9 cellular contexts compared by ENCODE assay signal in the genomic region with DNA sequence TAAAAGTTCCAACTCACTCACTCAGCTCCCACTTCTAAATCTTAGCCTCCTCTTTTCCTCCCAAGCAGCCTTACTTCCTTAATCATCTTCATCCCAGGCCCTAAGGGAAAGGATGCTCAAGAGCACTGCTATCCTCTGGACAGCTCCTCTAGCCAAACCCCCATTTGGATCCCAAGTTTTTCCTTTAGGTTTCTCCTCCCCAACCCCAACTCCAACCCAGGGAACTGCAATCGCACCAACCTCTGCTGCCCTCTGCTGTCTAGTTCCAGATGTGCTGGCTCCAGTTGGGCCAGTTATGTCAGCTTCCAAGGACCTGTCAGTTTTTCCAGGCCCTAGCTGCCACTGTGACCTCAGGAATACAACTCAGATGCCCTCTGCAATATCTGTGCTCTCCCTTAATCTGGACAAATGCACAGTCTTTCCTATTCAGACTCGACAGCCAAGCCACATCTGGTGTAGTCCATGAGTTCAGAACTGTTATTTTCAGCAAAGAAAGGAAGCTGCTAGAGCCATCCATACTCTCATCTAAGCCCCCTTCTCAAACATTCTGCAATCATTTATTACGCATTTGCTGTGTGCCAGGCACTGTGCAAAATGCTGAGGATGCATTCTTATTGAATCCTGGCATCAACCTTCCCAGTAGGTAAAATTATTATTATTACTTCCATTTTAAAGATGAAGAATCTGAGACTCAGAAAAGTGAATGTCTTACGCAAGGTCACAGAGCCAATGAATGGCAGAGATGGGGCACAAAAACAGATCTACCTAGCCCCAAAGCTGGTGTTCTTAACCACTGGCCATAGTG. TPM values are rescaled to one million over a fixed set of nuclear protein-coding genes. Genes with fewer than 3 reads are reported as not detected.
A peak's percentile ranks its signal among the peaks of the same experiment; 100 is the strongest.
DNase-seq lines count a peak whose midpoint lies in the region; ATAC-seq and TF ChIP-seq lines count a peak whose summit lies in the region.
"Had no signal": no experiment of that assay in that cellular context is flagged by ENCODE, and none has a peak within 500 bp of the region (broad histone marks: within the 10 kb centered on the region; RNA-seq: fewer than 3 reads in every experiment).

No MANE protein-coding gene starts in this region.

- DNase-seq in Daoy (ENCODE audit: low read depth) (peak; percentile 47), T follicular helper cell (ENCODE audit: low read depth) (peak; percentile 8), dermis blood vessel endothelial cell (peak; percentile 84), lower leg skin (ENCODE audit: low spot score in 2 of 2) (peak; percentile 37 to 87), substantia nigra (lab: John Stamatoyannopoulos, UW) (peak in 48 of 49 donors; percentile 0 to 71 (median 35)), middle frontal gyrus (ENCODE audit: extremely low spot score, low spot score) (no peak)

- no peaks in the 10 kb centered on the region for H3K36me3 ChIP-seq in KMS-11 (ENCODE audit: insufficient read depth)

- intact Hi-C loops in lower leg skin (cut with DNase I; ENCODE audit: low total_unique reads): loop anchor here (10.0 kb wide), 2 partner anchors 92 to 122 kb away; no protein-coding TSS in a partner anchor

- no peak overlapping the region for H3K27ac ChIP-seq in KMS-11
- no peak overlapping the region for H3K27ac ChIP-seq in substantia nigra (ENCODE audit: low read depth, low read length, poor library complexity, severe bottlenecking)
- H3K27ac ChIP-seq: skin epidermis had no signal

- ATAC-seq in HG03280 (IDR thresholded peaks at IDR 0.05; ENCODE audit: unreplicated experiment): no peak

- no peak overlapping the region for H3K9ac ChIP-seq in KMS-11

- H3K4me1 ChIP-seq in KMS-11 (ENCODE audit: low read depth, poor library complexity, severe bottlenecking): no peaks in the 10 kb centered on the region

- no peak for TF ChIP-seq POLR2A in lower leg skin (IDR thresholded peaks at IDR 0.05)

- TF ChIP-seq CTCF in KMS-11 (conservative IDR thresholded peaks at IDR 0.05; ENCODE audit: low read depth, low read length) (peak; percentile 79), lower leg skin (IDR thresholded peaks at IDR 0.05) (peak in 1 of 3 donors; percentile 64)

- H2AFZ ChIP-seq in KMS-11 (ENCODE audit: low read depth): no peak overlapping the region

- no peaks in the 10 kb centered on the region for H3K79me2 ChIP-seq in KMS-11 (ENCODE audit: insufficient read depth, low read depth)

- no peaks in the 10 kb centered on the region for H4K20me1 ChIP-seq in KMS-11 (ENCODE audit: insufficient read depth)

- no peaks in the 10 kb centered on the region for H3K27me3 ChIP-seq in KMS-11 (ENCODE audit: insufficient read depth, low read depth)

- 39 to 43% methylated on average over 4 of the region's 4 CpGs for WGBS in lower leg skin, 2 donors

- H3K4me3 ChIP-seq in KMS-11 (IDR thresholded peaks at IDR 0.05; ENCODE audit: insufficient read depth, low read depth, low read length) (no peak overlapping the region), lower leg skin (ENCODE audit: low read depth, poor library complexity, severe bottlenecking) (no peak overlapping the region)
- H3K4me3 ChIP-seq: skin epidermis had no signal

- no peak overlapping the region for H3K4me2 ChIP-seq in KMS-11

RNA-seq across cellular contexts. Expression of a gene that starts 12.3 kb away (rescaled TPM):
- total RNA-seq in Daoy (2014; rRNA removed; shearing (Covaris generic)): not detected in 2 replicates
- not detected in 2 replicates for total RNA-seq in dermis blood vessel endothelial cell
- total RNA-seq in lower leg skin: 1 to 10 TPM; 1.3 to 5.0 (median 2.2) TPM

RNA-seq across cellular contexts. Expression of a gene that starts 53.2 kb away (rescaled TPM):
- not detected in 2 replicates for total RNA-seq in Daoy (2014; rRNA removed; shearing (Covaris generic))
- total RNA-seq in dermis blood vessel endothelial cell: not detected in 2 replicates
- 1 to 10 TPM in 3 of 4 donors, under 1 TPM in 1; 0.25 to 3.4 (median 1.6) TPM for total RNA-seq in lower leg skin
